Comparison of ENCODE assay signal across 1 cellular context in the genomic region with DNA sequence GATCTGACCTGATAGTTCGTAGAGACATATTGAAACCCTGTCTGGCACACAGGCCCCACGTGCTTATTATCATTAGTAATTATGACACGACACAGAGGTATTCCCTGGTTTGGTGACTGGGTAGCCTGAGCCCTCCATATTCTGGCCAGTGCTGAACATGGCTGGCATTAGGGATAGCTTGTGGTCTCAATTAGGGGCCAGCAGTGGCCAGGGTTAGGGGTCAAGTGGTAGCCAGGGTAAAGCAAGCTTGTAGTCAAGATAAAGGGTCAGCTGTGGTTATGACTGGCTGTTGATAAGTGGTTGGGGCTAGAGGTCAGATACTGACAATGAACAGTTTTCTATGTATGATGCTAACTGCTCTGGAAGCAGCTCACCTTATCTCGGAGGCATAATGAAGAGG.
TF ChIP-seq lines count a peak whose summit lies in the region.

No MANE protein-coding gene starts in this region.

TF ChIP-seq in K562, 482 proteins besides CTCF, POLR2A, EP300 and RAD21 (continued from another document and continues in another):
- TF ChIP-seq, protein P1, sequence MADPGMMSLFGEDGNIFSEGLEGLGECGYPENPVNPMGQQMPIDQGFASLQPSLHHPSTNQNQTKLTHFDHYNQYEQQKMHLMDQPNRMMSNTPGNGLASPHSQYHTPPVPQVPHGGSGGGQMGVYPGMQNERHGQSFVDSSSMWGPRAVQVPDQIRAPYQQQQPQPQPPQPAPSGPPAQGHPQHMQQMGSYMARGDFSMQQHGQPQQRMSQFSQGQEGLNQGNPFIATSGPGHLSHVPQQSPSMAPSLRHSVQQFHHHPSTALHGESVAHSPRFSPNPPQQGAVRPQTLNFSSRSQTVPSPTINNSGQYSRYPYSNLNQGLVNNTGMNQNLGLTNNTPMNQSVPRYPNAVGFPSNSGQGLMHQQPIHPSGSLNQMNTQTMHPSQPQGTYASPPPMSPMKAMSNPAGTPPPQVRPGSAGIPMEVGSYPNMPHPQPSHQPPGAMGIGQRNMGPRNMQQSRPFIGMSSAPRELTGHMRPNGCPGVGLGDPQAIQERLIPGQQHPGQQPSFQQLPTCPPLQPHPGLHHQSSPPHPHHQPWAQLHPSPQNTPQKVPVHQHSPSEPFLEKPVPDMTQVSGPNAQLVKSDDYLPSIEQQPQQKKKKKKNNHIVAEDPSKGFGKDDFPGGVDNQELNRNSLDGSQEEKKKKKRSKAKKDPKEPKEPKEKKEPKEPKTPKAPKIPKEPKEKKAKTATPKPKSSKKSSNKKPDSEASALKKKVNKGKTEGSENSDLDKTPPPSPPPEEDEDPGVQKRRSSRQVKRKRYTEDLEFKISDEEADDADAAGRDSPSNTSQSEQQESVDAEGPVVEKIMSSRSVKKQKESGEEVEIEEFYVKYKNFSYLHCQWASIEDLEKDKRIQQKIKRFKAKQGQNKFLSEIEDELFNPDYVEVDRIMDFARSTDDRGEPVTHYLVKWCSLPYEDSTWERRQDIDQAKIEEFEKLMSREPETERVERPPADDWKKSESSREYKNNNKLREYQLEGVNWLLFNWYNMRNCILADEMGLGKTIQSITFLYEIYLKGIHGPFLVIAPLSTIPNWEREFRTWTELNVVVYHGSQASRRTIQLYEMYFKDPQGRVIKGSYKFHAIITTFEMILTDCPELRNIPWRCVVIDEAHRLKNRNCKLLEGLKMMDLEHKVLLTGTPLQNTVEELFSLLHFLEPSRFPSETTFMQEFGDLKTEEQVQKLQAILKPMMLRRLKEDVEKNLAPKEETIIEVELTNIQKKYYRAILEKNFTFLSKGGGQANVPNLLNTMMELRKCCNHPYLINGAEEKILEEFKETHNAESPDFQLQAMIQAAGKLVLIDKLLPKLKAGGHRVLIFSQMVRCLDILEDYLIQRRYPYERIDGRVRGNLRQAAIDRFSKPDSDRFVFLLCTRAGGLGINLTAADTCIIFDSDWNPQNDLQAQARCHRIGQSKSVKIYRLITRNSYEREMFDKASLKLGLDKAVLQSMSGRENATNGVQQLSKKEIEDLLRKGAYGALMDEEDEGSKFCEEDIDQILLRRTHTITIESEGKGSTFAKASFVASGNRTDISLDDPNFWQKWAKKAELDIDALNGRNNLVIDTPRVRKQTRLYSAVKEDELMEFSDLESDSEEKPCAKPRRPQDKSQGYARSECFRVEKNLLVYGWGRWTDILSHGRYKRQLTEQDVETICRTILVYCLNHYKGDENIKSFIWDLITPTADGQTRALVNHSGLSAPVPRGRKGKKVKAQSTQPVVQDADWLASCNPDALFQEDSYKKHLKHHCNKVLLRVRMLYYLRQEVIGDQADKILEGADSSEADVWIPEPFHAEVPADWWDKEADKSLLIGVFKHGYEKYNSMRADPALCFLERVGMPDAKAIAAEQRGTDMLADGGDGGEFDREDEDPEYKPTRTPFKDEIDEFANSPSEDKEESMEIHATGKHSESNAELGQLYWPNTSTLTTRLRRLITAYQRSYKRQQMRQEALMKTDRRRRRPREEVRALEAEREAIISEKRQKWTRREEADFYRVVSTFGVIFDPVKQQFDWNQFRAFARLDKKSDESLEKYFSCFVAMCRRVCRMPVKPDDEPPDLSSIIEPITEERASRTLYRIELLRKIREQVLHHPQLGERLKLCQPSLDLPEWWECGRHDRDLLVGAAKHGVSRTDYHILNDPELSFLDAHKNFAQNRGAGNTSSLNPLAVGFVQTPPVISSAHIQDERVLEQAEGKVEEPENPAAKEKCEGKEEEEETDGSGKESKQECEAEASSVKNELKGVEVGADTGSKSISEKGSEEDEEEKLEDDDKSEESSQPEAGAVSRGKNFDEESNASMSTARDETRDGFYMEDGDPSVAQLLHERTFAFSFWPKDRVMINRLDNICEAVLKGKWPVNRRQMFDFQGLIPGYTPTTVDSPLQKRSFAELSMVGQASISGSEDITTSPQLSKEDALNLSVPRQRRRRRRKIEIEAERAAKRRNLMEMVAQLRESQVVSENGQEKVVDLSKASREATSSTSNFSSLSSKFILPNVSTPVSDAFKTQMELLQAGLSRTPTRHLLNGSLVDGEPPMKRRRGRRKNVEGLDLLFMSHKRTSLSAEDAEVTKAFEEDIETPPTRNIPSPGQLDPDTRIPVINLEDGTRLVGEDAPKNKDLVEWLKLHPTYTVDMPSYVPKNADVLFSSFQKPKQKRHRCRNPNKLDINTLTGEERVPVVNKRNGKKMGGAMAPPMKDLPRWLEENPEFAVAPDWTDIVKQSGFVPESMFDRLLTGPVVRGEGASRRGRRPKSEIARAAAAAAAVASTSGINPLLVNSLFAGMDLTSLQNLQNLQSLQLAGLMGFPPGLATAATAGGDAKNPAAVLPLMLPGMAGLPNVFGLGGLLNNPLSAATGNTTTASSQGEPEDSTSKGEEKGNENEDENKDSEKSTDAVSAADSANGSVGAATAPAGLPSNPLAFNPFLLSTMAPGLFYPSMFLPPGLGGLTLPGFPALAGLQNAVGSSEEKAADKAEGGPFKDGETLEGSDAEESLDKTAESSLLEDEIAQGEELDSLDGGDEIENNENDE (IDR thresholded peaks at IDR 0.05; ENCODE audit: low read depth, low read length): no peak
- TF ChIP-seq, protein P2, sequence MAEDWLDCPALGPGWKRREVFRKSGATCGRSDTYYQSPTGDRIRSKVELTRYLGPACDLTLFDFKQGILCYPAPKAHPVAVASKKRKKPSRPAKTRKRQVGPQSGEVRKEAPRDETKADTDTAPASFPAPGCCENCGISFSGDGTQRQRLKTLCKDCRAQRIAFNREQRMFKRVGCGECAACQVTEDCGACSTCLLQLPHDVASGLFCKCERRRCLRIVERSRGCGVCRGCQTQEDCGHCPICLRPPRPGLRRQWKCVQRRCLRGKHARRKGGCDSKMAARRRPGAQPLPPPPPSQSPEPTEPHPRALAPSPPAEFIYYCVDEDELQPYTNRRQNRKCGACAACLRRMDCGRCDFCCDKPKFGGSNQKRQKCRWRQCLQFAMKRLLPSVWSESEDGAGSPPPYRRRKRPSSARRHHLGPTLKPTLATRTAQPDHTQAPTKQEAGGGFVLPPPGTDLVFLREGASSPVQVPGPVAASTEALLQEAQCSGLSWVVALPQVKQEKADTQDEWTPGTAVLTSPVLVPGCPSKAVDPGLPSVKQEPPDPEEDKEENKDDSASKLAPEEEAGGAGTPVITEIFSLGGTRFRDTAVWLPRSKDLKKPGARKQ (CRISPR knock-in tag; IDR thresholded peaks at IDR 0.05): no peak
- TF ChIP-seq TBL1XR1 (IDR thresholded peaks at IDR 0.05; ENCODE audit: low read length in 2 of 2) (peak in 1 of 2 experiments; percentile 97; a peak in 2 of 4 replicates), PHF8 (IDR thresholded peaks at IDR 0.05; ENCODE audit: borderline replicate concordance, low read length) (no peak), SMAD4 (CRISPR knock-in tag; conservative IDR thresholded peaks at IDR 0.05) (peak; percentile 94), TFAM (CRISPR knock-in tag; conservative IDR thresholded peaks at IDR 0.05) (no peak), IFI16 (CRISPR knock-in tag; IDR thresholded peaks at IDR 0.05) (no peak), ARNT (IDR thresholded peaks at IDR 0.05) (peak; percentile 52 to 70; a peak in 2 of 4 replicates), ZNF347 (CRISPR knock-in tag; IDR thresholded peaks at IDR 0.05; ENCODE audit: low read depth) (no peak), MCM7 (IDR thresholded peaks at IDR 0.05) (no peak), ARID1B (IDR thresholded peaks at IDR 0.05) (peak; percentile 95), SMAD2 (IDR thresholded peaks at IDR 0.05; ENCODE audit: low read depth, low read length) (no peak), ZNF232 (CRISPR knock-in tag; IDR thresholded peaks at IDR 0.05) (no peak), SNIP1 (IDR thresholded peaks at IDR 0.05; ENCODE audit: low read depth) (no peak), ELF4 (CRISPR knock-in tag; IDR thresholded peaks at IDR 0.05) (no peak), SMAD3 (CRISPR knock-in tag; conservative IDR thresholded peaks at IDR 0.05) (no peak; the same call in 1 of the 2 replicates), TARDBP (IDR thresholded peaks at IDR 0.05) (no peak), NR2C2 (CRISPR knock-in tag; IDR thresholded peaks at IDR 0.05) (peak; percentile 89), NR2C2 (tag; IDR thresholded peaks at IDR 0.05) (peak; percentile 93), ZSCAN32 (CRISPR knock-in tag; IDR thresholded peaks at IDR 0.05) (no peak), ZNF174 (CRISPR knock-in tag; IDR thresholded peaks at IDR 0.05) (no peak), ZNF3 (CRISPR knock-in tag; IDR thresholded peaks at IDR 0.05) (no peak), HLTF (IDR thresholded peaks at IDR 0.05) (no peak), DMBX1 (CRISPR knock-in tag; IDR thresholded peaks at IDR 0.05; ENCODE audit: borderline replicate concordance) (no peak), GTF2F1 (IDR thresholded peaks at IDR 0.05; ENCODE audit: low read depth, low read length) (no peak), EWSR1 (IDR thresholded peaks at IDR 0.05; ENCODE audit: borderline replicate concordance, low read depth, partially characterized antibody) (no peak)
- TF ChIP-seq, protein P3, sequence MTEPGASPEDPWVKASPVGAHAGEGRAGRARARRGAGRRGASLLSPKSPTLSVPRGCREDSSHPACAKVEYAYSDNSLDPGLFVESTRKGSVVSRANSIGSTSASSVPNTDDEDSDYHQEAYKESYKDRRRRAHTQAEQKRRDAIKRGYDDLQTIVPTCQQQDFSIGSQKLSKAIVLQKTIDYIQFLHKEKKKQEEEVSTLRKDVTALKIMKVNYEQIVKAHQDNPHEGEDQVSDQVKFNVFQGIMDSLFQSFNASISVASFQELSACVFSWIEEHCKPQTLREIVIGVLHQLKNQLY (CRISPR knock-in tag; conservative IDR thresholded peaks at IDR 0.05): no peak
- TF ChIP-seq, protein P4, sequence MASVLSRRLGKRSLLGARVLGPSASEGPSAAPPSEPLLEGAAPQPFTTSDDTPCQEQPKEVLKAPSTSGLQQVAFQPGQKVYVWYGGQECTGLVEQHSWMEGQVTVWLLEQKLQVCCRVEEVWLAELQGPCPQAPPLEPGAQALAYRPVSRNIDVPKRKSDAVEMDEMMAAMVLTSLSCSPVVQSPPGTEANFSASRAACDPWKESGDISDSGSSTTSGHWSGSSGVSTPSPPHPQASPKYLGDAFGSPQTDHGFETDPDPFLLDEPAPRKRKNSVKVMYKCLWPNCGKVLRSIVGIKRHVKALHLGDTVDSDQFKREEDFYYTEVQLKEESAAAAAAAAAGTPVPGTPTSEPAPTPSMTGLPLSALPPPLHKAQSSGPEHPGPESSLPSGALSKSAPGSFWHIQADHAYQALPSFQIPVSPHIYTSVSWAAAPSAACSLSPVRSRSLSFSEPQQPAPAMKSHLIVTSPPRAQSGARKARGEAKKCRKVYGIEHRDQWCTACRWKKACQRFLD (CRISPR knock-in tag; IDR thresholded peaks at IDR 0.05): peak; percentile 26; the same call in 1 of the 2 replicates
- TF ChIP-seq, protein P5, sequence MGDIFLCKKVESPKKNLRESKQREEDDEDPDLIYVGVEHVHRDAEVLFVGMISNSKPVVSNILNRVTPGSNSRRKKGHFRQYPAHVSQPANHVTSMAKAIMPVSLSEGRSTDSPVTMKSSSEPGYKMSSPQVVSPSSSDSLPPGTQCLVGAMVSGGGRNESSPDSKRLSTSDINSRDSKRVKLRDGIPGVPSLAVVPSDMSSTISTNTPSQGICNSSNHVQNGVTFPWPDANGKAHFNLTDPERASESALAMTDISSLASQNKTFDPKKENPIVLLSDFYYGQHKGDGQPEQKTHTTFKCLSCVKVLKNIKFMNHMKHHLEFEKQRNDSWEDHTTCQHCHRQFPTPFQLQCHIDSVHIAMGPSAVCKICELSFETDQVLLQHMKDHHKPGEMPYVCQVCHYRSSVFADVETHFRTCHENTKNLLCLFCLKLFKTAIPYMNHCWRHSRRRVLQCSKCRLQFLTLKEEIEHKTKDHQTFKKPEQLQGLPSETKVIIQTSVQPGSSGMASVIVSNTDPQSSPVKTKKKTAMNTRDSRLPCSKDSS (IDR thresholded peaks at IDR 0.05; ENCODE audit: low read depth, partially characterized antibody): no peak
- TF ChIP-seq, protein P6, sequence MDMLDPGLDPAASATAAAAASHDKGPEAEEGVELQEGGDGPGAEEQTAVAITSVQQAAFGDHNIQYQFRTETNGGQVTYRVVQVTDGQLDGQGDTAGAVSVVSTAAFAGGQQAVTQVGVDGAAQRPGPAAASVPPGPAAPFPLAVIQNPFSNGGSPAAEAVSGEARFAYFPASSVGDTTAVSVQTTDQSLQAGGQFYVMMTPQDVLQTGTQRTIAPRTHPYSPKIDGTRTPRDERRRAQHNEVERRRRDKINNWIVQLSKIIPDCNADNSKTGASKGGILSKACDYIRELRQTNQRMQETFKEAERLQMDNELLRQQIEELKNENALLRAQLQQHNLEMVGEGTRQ (CRISPR knock-in tag; IDR thresholded peaks at IDR 0.05): 0 out of 2 replicates have a peak, but pooled peaks have one; percentile 3
- TF ChIP-seq, protein P7, sequence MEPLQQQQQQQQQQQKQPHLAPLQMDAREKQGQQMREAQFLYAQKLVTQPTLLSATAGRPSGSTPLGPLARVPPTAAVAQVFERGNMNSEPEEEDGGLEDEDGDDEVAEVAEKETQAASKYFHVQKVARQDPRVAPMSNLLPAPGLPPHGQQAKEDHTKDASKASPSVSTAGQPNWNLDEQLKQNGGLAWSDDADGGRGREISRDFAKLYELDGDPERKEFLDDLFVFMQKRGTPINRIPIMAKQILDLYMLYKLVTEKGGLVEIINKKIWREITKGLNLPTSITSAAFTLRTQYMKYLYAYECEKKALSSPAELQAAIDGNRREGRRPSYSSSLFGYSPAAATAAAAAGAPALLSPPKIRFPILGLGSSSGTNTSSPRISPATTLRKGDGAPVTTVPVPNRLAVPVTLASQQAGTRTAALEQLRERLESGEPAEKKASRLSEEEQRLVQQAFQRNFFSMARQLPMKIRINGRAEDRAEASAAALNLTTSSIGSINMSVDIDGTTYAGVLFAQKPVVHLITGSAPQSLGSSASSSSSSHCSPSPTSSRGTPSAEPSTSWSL (CRISPR knock-in tag; IDR thresholded peaks at IDR 0.05; ENCODE audit: borderline replicate concordance): no peak
- TF ChIP-seq, protein P8, sequence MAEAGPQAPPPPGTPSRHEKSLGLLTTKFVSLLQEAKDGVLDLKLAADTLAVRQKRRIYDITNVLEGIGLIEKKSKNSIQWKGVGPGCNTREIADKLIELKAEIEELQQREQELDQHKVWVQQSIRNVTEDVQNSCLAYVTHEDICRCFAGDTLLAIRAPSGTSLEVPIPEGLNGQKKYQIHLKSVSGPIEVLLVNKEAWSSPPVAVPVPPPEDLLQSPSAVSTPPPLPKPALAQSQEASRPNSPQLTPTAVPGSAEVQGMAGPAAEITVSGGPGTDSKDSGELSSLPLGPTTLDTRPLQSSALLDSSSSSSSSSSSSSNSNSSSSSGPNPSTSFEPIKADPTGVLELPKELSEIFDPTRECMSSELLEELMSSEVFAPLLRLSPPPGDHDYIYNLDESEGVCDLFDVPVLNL (CRISPR knock-in tag; IDR thresholded peaks at IDR 0.05; ENCODE audit: low read depth): no peak
- TF ChIP-seq, protein P9, sequence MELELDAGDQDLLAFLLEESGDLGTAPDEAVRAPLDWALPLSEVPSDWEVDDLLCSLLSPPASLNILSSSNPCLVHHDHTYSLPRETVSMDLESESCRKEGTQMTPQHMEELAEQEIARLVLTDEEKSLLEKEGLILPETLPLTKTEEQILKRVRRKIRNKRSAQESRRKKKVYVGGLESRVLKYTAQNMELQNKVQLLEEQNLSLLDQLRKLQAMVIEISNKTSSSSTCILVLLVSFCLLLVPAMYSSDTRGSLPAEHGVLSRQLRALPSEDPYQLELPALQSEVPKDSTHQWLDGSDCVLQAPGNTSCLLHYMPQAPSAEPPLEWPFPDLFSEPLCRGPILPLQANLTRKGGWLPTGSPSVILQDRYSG (tag; conservative IDR thresholded peaks at IDR 0.05; ENCODE audit: low read depth): 0 out of 2 replicates have a peak, but pooled peaks have one; percentile 61
